ENCODE assay signal across 20 cellular contexts in genomic region chr12:78651755-78652154, GRCh38.
DNase-seq lines count a peak whose midpoint lies in the region; ATAC-seq and TF ChIP-seq lines count a peak whose summit lies in the region.
"Had no signal": no experiment of that assay in that cellular context is flagged by ENCODE, and none has a peak within 500 bp of the region (broad histone marks: within the 10 kb centered on the region; RNA-seq: fewer than 3 reads in every experiment).

No MANE protein-coding gene starts in this region.

- no peaks in the 10 kb centered on the region for H3K79me1 ChIP-seq in mesendoderm (ENCODE audit: low read length)

- H3K27ac ChIP-seq in GM23338 (ENCODE audit: low read depth): no peak overlapping the region
- H3K27ac ChIP-seq in hepatocyte: peak overlapping the region; percentile 22
- H3K27ac ChIP-seq in mesendoderm (ENCODE audit: low read depth, low read length): no peak overlapping the region
- H3K27ac ChIP-seq: GM23248, KMS-11 had no signal

- no peaks in the 10 kb centered on the region for H3K4me1 Mint-ChIP-seq in GM23338
- H3K4me1 Mint-ChIP-seq: CD14-positive monocyte had no signal

- peaks cover 73% of the 10 kb centered on the region for H3K27me3 Mint-ChIP-seq in GM23338 (ENCODE audit: insufficient read depth, low read depth, poor library complexity)

- H3K4me2 ChIP-seq in GM23338 (no peak overlapping the region), hepatocyte (no peak overlapping the region), mesendoderm (ENCODE audit: low read length) (no peak overlapping the region)
- H3K4me2 ChIP-seq: KMS-11 had no signal

- no peak overlapping the region for H3K27ac Mint-ChIP-seq in GM23338
- H3K27ac Mint-ChIP-seq: CD14-positive monocyte had no signal

- H3K9me2 ChIP-seq in GM23338 (ENCODE audit: insufficient read depth) (no peaks in the 10 kb centered on the region), hepatocyte (replicated peaks; ENCODE audit: insufficient read depth) (no peaks in the 10 kb centered on the region)

- no peaks in the 10 kb centered on the region for H3K36me3 Mint-ChIP-seq in GM23338 (ENCODE audit: low read depth)
- H3K36me3 Mint-ChIP-seq: CD14-positive monocyte had no signal

- TF ChIP-seq CTCF in GM23338 (conservative IDR thresholded peaks at IDR 0.05; ENCODE audit: low read depth in 2 of 2) (no peak), hepatocyte (IDR thresholded peaks at IDR 0.05; ENCODE audit: poor library complexity) (no peak)

- no peak overlapping the region for H4K5ac ChIP-seq in mesendoderm (ENCODE audit: low read length)

- no peak overlapping the region for H3K4ac ChIP-seq in mesendoderm (ENCODE audit: low read depth, low read length)

- H2BK5ac ChIP-seq in mesendoderm (ENCODE audit: low read length): no peak overlapping the region

- H3K9ac ChIP-seq in NT2/D1 (ENCODE audit: insufficient read length, low read depth) (no peak overlapping the region), mesendoderm (ENCODE audit: low read length) (no peak overlapping the region)
- H3K9ac ChIP-seq: GM23248, KMS-11 had no signal

- no peak overlapping the region for H3K4me3 Mint-ChIP-seq in GM23338
- H3K4me3 Mint-ChIP-seq: CD14-positive monocyte had no signal

- DNase-seq in GM23338 (ENCODE audit: low spot score) (peak; percentile 83), NT2/D1 (ENCODE audit: low read depth, low spot score) (peak; percentile 80), hepatocyte (ENCODE audit: low spot score) (peak; percentile 13), mesendoderm (peak; percentile 98), AG08395 (ENCODE audit: low spot score) (no peak), left cardiac atrium (no peak)
- DNase-seq: ACHN, AML-193, DMS 273 treated with DMSO at 0.1 percent for 48 hours, DND-41, GM23248, NCI-H1417, NCI-H187, NCI-H446, SHP77, T-helper 1 cell had no signal

- H3K9me3 ChIP-seq in NT2/D1 (ENCODE audit: insufficient read depth, low read length) (peaks cover 28% of the 10 kb centered on the region), hepatocyte (ENCODE audit: low read depth) (no peaks in the 10 kb centered on the region)

- no peaks in the 10 kb centered on the region for H3K36me3 ChIP-seq in GM23338 (ENCODE audit: insufficient read depth)
- H3K36me3 ChIP-seq in NT2/D1 (ENCODE audit: insufficient read depth, insufficient read length, low read length): no peaks in the 10 kb centered on the region
- no peaks in the 10 kb centered on the region for H3K36me3 ChIP-seq in hepatocyte (replicated peaks; ENCODE audit: insufficient read depth, low read depth)
- H3K36me3 ChIP-seq in mesendoderm (ENCODE audit: control insufficient read depth, insufficient read depth, low read length): no peaks in the 10 kb centered on the region

- no peak overlapping the region for H3K23ac ChIP-seq in mesendoderm (ENCODE audit: low read length)

- H3K4me1 ChIP-seq in GM23338 (ENCODE audit: insufficient read depth): no peaks in the 10 kb centered on the region
- H3K4me1 ChIP-seq in NT2/D1 (ENCODE audit: insufficient read depth, insufficient read length): no peaks in the 10 kb centered on the region
- peaks cover 4% of the 10 kb centered on the region for H3K4me1 ChIP-seq in hepatocyte (ENCODE audit: insufficient read depth)
- no peaks in the 10 kb centered on the region for H3K4me1 ChIP-seq in mesendoderm (ENCODE audit: control insufficient read depth, low read depth, low read length)

- intact Hi-C loops in left cardiac atrium (cut with DNase I): no loop called here

- ATAC-seq in GM23338: peak; percentile 98
- no peak for ATAC-seq in HG03378 (IDR thresholded peaks at IDR 0.05; ENCODE audit: unreplicated experiment)
- ATAC-seq in GM18498 (IDR thresholded peaks at IDR 0.05; ENCODE audit: unreplicated experiment): no peak
- ATAC-seq in left cardiac atrium: no peak

- peaks cover 96% of the 10 kb centered on the region for H3K27me3 ChIP-seq in GM23338 (ENCODE audit: insufficient read depth)
- H3K27me3 ChIP-seq in NT2/D1 (ENCODE audit: insufficient read depth, insufficient read length): peaks cover 87% of the 10 kb centered on the region
- H3K27me3 ChIP-seq in hepatocyte: no peaks in the 10 kb centered on the region
- peaks cover 4% of the 10 kb centered on the region for H3K27me3 ChIP-seq in mesendoderm (ENCODE audit: insufficient read depth, low read length, poor library complexity)

- H3K18ac ChIP-seq in mesendoderm (ENCODE audit: low read length): no peak overlapping the region

- H2AFZ ChIP-seq in GM23338 (no peak overlapping the region), hepatocyte (no peak overlapping the region)
- H2AFZ ChIP-seq: GM23248 had no signal

- no peaks in the 10 kb centered on the region for H3F3A ChIP-seq in GM23338 (replicated peaks; ENCODE audit: low read depth)

- no peak overlapping the region for H2BK15ac ChIP-seq in mesendoderm (replicated peaks; ENCODE audit: low read depth)

- no peaks in the 10 kb centered on the region; the same call in none of the 2 replicates for H4K20me1 ChIP-seq in GM23338 (replicated peaks; ENCODE audit: insufficient read depth)
- no peaks in the 10 kb centered on the region for H4K20me1 ChIP-seq in hepatocyte (ENCODE audit: insufficient read depth, poor library complexity, severe bottlenecking)

- H2AK5ac ChIP-seq in mesendoderm (ENCODE audit: low read length): no peak overlapping the region

- H2BK120ac ChIP-seq in mesendoderm (ENCODE audit: low read depth, low read length): no peak overlapping the region

- H3K56ac ChIP-seq in mesendoderm (ENCODE audit: low read length): no peak overlapping the region

- H3K4me3 ChIP-seq in GM23338 (no peak overlapping the region), NT2/D1 (ENCODE audit: insufficient read length, low read depth) (no peak overlapping the region), hepatocyte (no peak overlapping the region), mesendoderm (ENCODE audit: low read length) (no peak overlapping the region)
- H3K4me3 ChIP-seq: GM23248 had no signal

- H3K79me2 ChIP-seq in GM23338 (replicated peaks; ENCODE audit: insufficient read depth) (no peaks in the 10 kb centered on the region), hepatocyte (no peaks in the 10 kb centered on the region), mesendoderm (ENCODE audit: control insufficient read depth, insufficient read depth, low read length) (no peaks in the 10 kb centered on the region)

- no peak overlapping the region for H4K8ac ChIP-seq in mesendoderm (ENCODE audit: low read depth, low read length)

- H3K9me3 Mint-ChIP-seq in GM23338: peaks cover 16% of the 10 kb centered on the region; the same call in 2 of the 3 replicates

TF ChIP-seq in GM23338, 12 proteins besides CTCF, POLR2A, EP300 and RAD21:
- TF ChIP-seq STAT1 (IDR thresholded peaks at IDR 0.05; ENCODE audit: unreplicated experiment) (no peak), POLR2AphosphoS5 (IDR thresholded peaks at IDR 0.05; ENCODE audit: low read depth) (peak; percentile 89), NANOG (IDR thresholded peaks at IDR 0.05; ENCODE audit: borderline replicate concordance) (peak; percentile 70; the same call in 1 of the 2 replicates)

Comparison
In these comparisons a context has a peak if more than half of its experiments do, and no peak if none do; other contexts are left out.
1. DNase-seq: peak in GM23338 (single experiment), NT2/D1 (single experiment), hepatocyte (single experiment) and mesendoderm (single experiment); none in AG08395 (single experiment) and left cardiac atrium (single experiment).